15 cellular contexts compared by ENCODE assay signal in the genomic region with DNA sequence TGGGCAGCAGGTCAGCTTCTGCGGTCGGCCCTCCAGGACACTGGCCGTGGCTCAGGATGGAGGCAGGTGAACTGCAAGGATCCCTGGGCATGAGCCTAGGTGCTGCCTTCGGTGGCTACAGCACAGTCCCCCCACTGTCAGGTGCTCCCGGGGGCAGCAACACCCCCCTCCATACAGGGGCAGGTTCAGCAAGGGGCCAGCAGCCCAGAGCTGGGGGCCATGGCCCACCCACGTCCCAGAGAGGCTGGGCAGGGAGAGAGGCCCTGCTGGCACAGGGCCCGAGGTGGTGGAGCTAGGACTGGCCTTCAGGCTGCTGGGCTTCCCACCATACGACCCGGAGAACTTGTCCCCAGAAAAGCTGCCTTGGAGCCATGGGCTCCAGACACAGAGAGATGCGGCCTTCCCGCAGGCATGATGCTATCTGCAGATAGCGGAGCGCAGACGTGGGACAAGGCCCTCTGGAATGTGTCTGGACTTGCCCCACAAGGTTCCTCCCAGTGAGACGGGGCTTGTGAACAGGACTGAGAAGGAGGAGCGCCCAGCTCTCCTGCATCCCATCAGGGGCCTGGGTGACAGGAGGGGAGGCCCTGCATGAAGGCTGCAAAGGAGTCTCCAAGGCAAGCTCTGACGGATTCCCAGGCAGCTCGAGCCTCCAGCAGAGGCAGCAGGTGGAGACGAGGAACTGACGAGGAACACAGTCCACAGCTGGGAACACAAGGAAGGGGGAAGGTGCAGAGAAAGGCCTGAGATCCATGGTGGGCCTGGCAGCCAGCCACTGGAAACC.
DNase-seq lines count a peak whose midpoint lies in the region; ATAC-seq and TF ChIP-seq lines count a peak whose summit lies in the region.
"Had no signal": no experiment of that assay in that cellular context is flagged by ENCODE, and none has a peak within 500 bp of the region (broad histone marks: within the 10 kb centered on the region; RNA-seq: fewer than 3 reads in every experiment).

No MANE protein-coding gene starts in this region.

- H3K4me1 ChIP-seq in sigmoid colon: no peaks in the 10 kb centered on the region

- H3K27me3 ChIP-seq in sigmoid colon: no peaks in the 10 kb centered on the region

- H3K4me3 ChIP-seq in fibroblast of villous mesenchyme (ENCODE audit: low read depth, low read length): no peak overlapping the region
- no peak overlapping the region for H3K4me3 ChIP-seq in sigmoid colon

- H3K36me3 ChIP-seq in sigmoid colon: no peaks in the 10 kb centered on the region

- no peak overlapping the region for H3K27ac ChIP-seq in sigmoid colon
- H3K27ac ChIP-seq: KMS-11 had no signal

- DNase-seq in NCI-H1092 treated with DMSO at 0.1 percent for 48 hours (lab: John Stamatoyannopoulos, UW): peak; percentile 74
- DNase-seq in NCI-H1092 (lab: John Stamatoyannopoulos, UW): no peak
- DNase-seq in SK-N-DZ (ENCODE audit: low spot score): peak; percentile 96
- DNase-seq in fibroblast of villous mesenchyme (ENCODE audit: low read depth): peak; percentile 86
- no peak for DNase-seq in sciatic nerve (ENCODE audit: low spot score)
- no peak for DNase-seq in NCI-H526 treated with DMSO at 0.1 percent for 48 hours (lab: John Stamatoyannopoulos, UW)
- no peak for DNase-seq in sigmoid colon
- DNase-seq in germinal center (ENCODE audit: low spot score): no peak
- DNase-seq: 8988T; activated CD4-positive, CD25-positive, alpha-beta regulatory T cell treated with anti-CD3 and anti-CD28 coated beads, Interleukin-2, amount 50 U/mL, for 72 hours; DMS53; foreskin fibroblast; left colon; stimulated activated CD4-positive, alpha-beta T cell treated with anti-CD3 and anti-CD28 coated beads, Interleukin-2, amount 100 ng/mL, for 48 hours had no signal

- TF ChIP-seq POLR2A in sigmoid colon (IDR thresholded peaks at IDR 0.05): no peak

- peak; percentile 18 for ATAC-seq in sciatic nerve
- ATAC-seq: left colon had no signal

- intact Hi-C loops in sciatic nerve (cut with DNase I) (no loop called here), sigmoid colon (cut with DNase I) (no loop called here)

- no peaks in the 10 kb centered on the region for H3K9me3 ChIP-seq in sigmoid colon

- TF ChIP-seq CTCF in fibroblast of villous mesenchyme (IDR thresholded peaks at IDR 0.05; ENCODE audit: insufficient read depth, low read depth, low read length): no peak
- no peak for TF ChIP-seq CTCF in sigmoid colon (IDR thresholded peaks at IDR 0.05)

- no peak for TF ChIP-seq EP300 in sigmoid colon (IDR thresholded peaks at IDR 0.05)

- WGBS in sigmoid colon, 2 donors: 86 to 88% methylated on average over 20 of the region's 20 CpGs

Comparison
In these comparisons a context has a peak if more than half of its experiments do, and no peak if none do; other contexts are left out.
1. DNase-seq: peak in NCI-H1092 treated with DMSO at 0.1 percent for 48 hours (single experiment), SK-N-DZ (single experiment) and fibroblast of villous mesenchyme (single experiment); none in NCI-H1092 (single experiment), sciatic nerve (single experiment), NCI-H526 treated with DMSO at 0.1 percent for 48 hours (single experiment), sigmoid colon (single experiment) and germinal center (single experiment).